Comparison of ENCODE assay signal across 35 cellular contexts in the genomic region with DNA sequence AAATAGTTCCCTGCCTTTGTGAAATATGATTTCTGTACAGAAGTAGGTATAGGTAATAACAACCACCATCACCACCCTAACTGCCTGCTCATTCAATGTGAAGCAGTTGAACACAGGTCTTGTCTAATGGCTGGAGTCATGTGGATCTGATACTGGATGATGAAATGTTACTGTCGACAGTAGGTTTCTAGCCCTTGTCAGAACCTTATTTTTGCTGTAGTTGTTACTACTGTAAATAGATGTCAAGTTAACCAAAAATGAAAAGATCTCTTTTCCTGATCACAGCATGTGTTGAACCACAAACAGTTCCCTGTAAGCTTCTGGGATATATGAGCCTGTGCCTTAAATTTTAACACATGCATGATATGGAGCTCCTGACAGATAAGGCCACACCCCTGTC.
"Had no signal": no experiment of that assay in that cellular context is flagged by ENCODE, and none has a peak within 500 bp of the region (broad histone marks: within the 10 kb centered on the region; RNA-seq: fewer than 3 reads in every experiment).

No MANE protein-coding gene starts in this region.

- H3K4me3 ChIP-seq: ascending aorta, body of pancreas, breast epithelium had no signal

- H3K36me3 Mint-ChIP-seq: activated CD4-positive, alpha-beta memory T cell treated with anti-CD3 and anti-CD28 coated beads for 36 hours; activated naive CD4-positive, alpha-beta T cell treated with anti-CD3 and anti-CD28 coated beads, Interleukin-2, amount 10 ng/mL, durations not matched to agents 7 days and 5 days; activated naive CD4-positive, alpha-beta T cell treated with anti-CD3 and anti-CD28 coated beads, Interleukin-2, amount 50 U/mL, for 24 hours; activated naive CD8-positive, alpha-beta T cell; activated naive CD8-positive, alpha-beta T cell treated with anti-CD3 and anti-CD28 coated beads, Interleukin-2, amount 10 ng/mL, durations not matched to agents 7 days and 5 days had no signal

- H3K4me3 Mint-ChIP-seq: activated B cell treated with CpG ODN at 0.5 μM for 24 hours; activated CD4-positive, alpha-beta memory T cell treated with anti-CD3 and anti-CD28 coated beads for 36 hours; activated CD4-positive, alpha-beta T cell treated with anti-CD3 and anti-CD28 coated beads, Interleukin-2, amount 10 ng/mL, durations not matched to agents 24 days and 14 days; activated CD8-positive, alpha-beta T cell treated with anti-CD3 and anti-CD28 coated beads for 36 hours; activated naive CD4-positive, alpha-beta T cell treated with anti-CD3 and anti-CD28 coated beads, Interleukin-2, amount 10 ng/mL, durations not matched to agents 7 days and 5 days; activated naive CD4-positive, alpha-beta T cell treated with anti-CD3 and anti-CD28 coated beads, Interleukin-2, amount 50 U/mL, for 24 hours; activated naive CD8-positive, alpha-beta T cell; activated naive CD8-positive, alpha-beta T cell treated with anti-CD3 and anti-CD28 coated beads, Interleukin-2, amount 10 ng/mL, durations not matched to agents 7 days and 5 days; activated naive CD8-positive, alpha-beta T cell treated with anti-CD3 and anti-CD28 coated beads, Interleukin-2, amount 50 U/mL, for 24 hours; T-helper 1 cell treated with Interleukin-12 subunit alpha and Interleukin-12 subunit beta and Interleukin-4 antibody, amounts not matched to agents 30 μg/mL and 1 μg/mL, for 36 hours; T-helper 2 cell treated with Interferon-gamma antibody and Interleukin-4, amounts not matched to agents 5 μg/mL and 100 μg/mL, for 36 hours had no signal

- FAIRE-seq: colon, TTC549 had no signal

- H3K9me3 ChIP-seq: body of pancreas had no signal

- H3K4me1 ChIP-seq: ascending aorta, body of pancreas, breast epithelium had no signal

- H3K4me1 Mint-ChIP-seq: activated B cell treated with CpG ODN at 0.5 μM for 24 hours; activated CD4-positive, alpha-beta T cell treated with anti-CD3 and anti-CD28 coated beads, Interleukin-2, amount 10 ng/mL, durations not matched to agents 24 days and 14 days; activated naive CD4-positive, alpha-beta T cell treated with anti-CD3 and anti-CD28 coated beads, Interleukin-2, amount 10 ng/mL, durations not matched to agents 7 days and 5 days; activated naive CD4-positive, alpha-beta T cell treated with anti-CD3 and anti-CD28 coated beads, Interleukin-2, amount 50 U/mL, for 24 hours; activated naive CD8-positive, alpha-beta T cell treated with anti-CD3 and anti-CD28 coated beads, Interleukin-2, amount 10 ng/mL, durations not matched to agents 7 days and 5 days; activated naive CD8-positive, alpha-beta T cell treated with anti-CD3 and anti-CD28 coated beads, Interleukin-2, amount 50 U/mL, for 24 hours had no signal

- DNase-seq: activated B cell treated with CpG ODN at 0.5 μM for 24 hours; activated CD4-positive, alpha-beta memory T cell treated with anti-CD3 and anti-CD28 coated beads for 36 hours; activated CD4-positive, alpha-beta T cell treated with anti-CD3 and anti-CD28 coated beads for 4 hours; activated CD4-positive, alpha-beta T cell treated with anti-CD3 and anti-CD28 coated beads, Interleukin-2, amount 10 ng/mL, durations not matched to agents 24 days and 14 days; activated CD4-positive, alpha-beta T cell treated with anti-CD3 and anti-CD28 coated beads, Interleukin-2, amount 50 U/mL, for 1 hour; activated CD4-positive, alpha-beta T cell treated with anti-CD3 and anti-CD28 coated beads, Interleukin-2, amount 50 U/mL, for 4 hours; activated CD4-positive, CD25-positive, alpha-beta regulatory T cell treated with anti-CD3 and anti-CD28 coated beads, Interleukin-2, amount 50 U/mL, for 72 hours; activated CD8-positive, alpha-beta memory T cell treated with anti-CD3 and anti-CD28 coated beads, Interleukin-2, amount 50 U/mL, for 4 hours; activated CD8-positive, alpha-beta T cell treated with anti-CD3 and anti-CD28 coated beads for 36 hours; activated effector memory CD4-positive, alpha-beta T cell treated with Interleukin-2 at 50 U/mL for 16 hours; activated gamma-delta T cell; activated naive CD4-positive, alpha-beta T cell treated with anti-CD3 and anti-CD28 coated beads, Interleukin-2, amount 10 ng/mL, durations not matched to agents 7 days and 5 days; activated naive CD4-positive, alpha-beta T cell treated with Interleukin-2 at 50 U/mL for 16 hours; activated naive CD8-positive, alpha-beta T cell treated with anti-CD3 and anti-CD28 coated beads, Interleukin-2, amount 10 ng/mL, durations not matched to agents 7 days and 5 days; activated naive CD8-positive, alpha-beta T cell treated with anti-CD3 and anti-CD28 coated beads, Interleukin-2, amount 50 U/mL, for 24 hours; activated T-cell treated with anti-CD3 and anti-CD28 coated beads for 4 hours; activated T-cell treated with anti-CD3 and anti-CD28 coated beads, Interleukin-2, amount 50 U/mL, for 1 hour; activated T-cell treated with anti-CD3 and anti-CD28 coated beads, Interleukin-2, amount 50 U/mL, for 48 hours; amygdala; anterior cingulate cortex; body of pancreas; brain microvascular endothelial cell; central memory CD4-positive, alpha-beta T cell; T-helper 2 cell; T-helper 9 cell had no signal

- H3K27me3 Mint-ChIP-seq: activated CD4-positive, alpha-beta T cell treated with anti-CD3 and anti-CD28 coated beads, Interleukin-2, amount 10 ng/mL, durations not matched to agents 24 days and 14 days had no signal

- H3K36me3 ChIP-seq: ascending aorta, brain microvascular endothelial cell, breast epithelium had no signal

- H3K27ac ChIP-seq: ascending aorta, body of pancreas, brain microvascular endothelial cell, breast epithelium, VCaP had no signal

- ATAC-seq: activated CD8-positive, alpha-beta T cell treated with anti-CD3 and anti-CD28 coated beads for 36 hours; activated naive CD8-positive, alpha-beta T cell treated with anti-CD3 and anti-CD28 coated beads, Interleukin-2, amount 50 U/mL, for 24 hours; body of pancreas had no signal

- H3K27me3 ChIP-seq: ascending aorta, body of pancreas, brain microvascular endothelial cell, breast epithelium had no signal

- H3K9me3 Mint-ChIP-seq: activated CD4-positive, alpha-beta memory T cell treated with anti-CD3 and anti-CD28 coated beads for 36 hours; activated CD4-positive, alpha-beta T cell treated with anti-CD3 and anti-CD28 coated beads, Interleukin-2, amount 10 ng/mL, durations not matched to agents 24 days and 14 days; activated naive CD4-positive, alpha-beta T cell treated with anti-CD3 and anti-CD28 coated beads, Interleukin-2, amount 50 U/mL, for 24 hours; activated naive CD8-positive, alpha-beta T cell treated with anti-CD3 and anti-CD28 coated beads, Interleukin-2, amount 50 U/mL, for 24 hours; activated T-helper 2 cell treated with anti-CD3 and anti-CD28 coated beads, Interferon-gamma antibody, Interleukin-2, Interleukin-4, amounts not matched to agents 10 μg/mL and 5 μg/mL and 100 μg/mL, durations not matched to agents 14 hours and 24 hours and 36 hours; T-helper 1 cell treated with Interleukin-12 subunit alpha and Interleukin-12 subunit beta and Interleukin-4 antibody, amounts not matched to agents 30 μg/mL and 1 μg/mL, for 36 hours; T-helper 2 cell treated with Interferon-gamma antibody and Interleukin-4, amounts not matched to agents 5 μg/mL and 100 μg/mL, for 36 hours had no signal
